Comparison of ENCODE assay signal across 1 cellular context in the genomic region with DNA sequence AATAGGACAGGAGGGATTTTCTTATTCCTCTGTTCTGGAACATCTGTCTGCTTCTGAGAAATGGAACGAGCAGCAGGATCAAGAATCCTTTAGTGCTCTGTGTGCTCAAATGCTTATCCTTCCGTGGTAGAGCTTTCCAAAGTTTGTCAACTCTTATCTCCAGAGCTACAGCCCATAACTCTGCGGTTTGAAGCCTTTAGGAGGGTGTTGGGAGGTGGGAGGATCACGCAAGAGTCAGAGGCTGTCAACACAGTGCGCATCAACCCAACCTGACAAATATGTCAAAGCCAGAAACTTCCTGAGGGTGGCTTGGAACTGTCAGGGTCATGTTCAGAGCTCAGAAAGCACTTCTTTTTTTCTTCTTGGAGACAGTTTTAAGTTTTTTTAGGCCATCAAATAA.
TF ChIP-seq lines count a peak whose summit lies in the region.

No MANE protein-coding gene starts in this region.

TF ChIP-seq in K562, 482 proteins besides CTCF, POLR2A, EP300 and RAD21 (continued from another document and continues in another):
- TF ChIP-seq, protein P1, sequence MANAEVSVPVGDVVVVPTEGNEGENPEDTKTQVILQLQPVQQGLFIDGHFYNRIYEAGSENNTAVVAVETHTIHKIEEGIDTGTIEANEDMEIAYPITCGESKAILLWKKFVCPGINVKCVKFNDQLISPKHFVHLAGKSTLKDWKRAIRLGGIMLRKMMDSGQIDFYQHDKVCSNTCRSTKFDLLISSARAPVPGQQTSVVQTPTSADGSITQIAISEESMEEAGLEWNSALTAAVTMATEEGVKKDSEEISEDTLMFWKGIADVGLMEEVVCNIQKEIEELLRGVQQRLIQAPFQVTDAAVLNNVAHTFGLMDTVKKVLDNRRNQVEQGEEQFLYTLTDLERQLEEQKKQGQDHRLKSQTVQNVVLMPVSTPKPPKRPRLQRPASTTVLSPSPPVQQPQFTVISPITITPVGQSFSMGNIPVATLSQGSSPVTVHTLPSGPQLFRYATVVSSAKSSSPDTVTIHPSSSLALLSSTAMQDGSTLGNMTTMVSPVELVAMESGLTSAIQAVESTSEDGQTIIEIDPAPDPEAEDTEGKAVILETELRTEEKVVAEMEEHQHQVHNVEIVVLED (CRISPR knock-in tag; IDR thresholded peaks at IDR 0.05): no peak
- TF ChIP-seq ZKSCAN3 (CRISPR knock-in tag; IDR thresholded peaks at IDR 0.05): no peak
- TF ChIP-seq, protein P2, sequence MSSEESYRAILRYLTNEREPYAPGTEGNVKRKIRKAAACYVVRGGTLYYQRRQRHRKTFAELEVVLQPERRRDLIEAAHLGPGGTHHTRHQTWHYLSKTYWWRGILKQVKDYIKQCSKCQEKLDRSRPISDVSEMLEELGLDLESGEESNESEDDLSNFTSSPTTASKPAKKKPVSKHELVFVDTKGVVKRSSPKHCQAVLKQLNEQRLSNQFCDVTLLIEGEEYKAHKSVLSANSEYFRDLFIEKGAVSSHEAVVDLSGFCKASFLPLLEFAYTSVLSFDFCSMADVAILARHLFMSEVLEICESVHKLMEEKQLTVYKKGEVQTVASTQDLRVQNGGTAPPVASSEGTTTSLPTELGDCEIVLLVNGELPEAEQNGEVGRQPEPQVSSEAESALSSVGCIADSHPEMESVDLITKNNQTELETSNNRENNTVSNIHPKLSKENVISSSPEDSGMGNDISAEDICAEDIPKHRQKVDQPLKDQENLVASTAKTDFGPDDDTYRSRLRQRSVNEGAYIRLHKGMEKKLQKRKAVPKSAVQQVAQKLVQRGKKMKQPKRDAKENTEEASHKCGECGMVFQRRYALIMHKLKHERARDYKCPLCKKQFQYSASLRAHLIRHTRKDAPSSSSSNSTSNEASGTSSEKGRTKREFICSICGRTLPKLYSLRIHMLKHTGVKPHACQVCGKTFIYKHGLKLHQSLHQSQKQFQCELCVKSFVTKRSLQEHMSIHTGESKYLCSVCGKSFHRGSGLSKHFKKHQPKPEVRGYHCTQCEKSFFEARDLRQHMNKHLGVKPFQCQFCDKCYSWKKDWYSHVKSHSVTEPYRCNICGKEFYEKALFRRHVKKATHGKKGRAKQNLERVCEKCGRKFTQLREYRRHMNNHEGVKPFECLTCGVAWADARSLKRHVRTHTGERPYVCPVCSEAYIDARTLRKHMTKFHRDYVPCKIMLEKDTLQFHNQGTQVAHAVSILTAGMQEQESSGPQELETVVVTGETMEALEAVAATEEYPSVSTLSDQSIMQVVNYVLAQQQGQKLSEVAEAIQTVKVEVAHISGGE (CRISPR knock-in tag; IDR thresholded peaks at IDR 0.05): no peak
- no peak for TF ChIP-seq DNMT1 (IDR thresholded peaks at IDR 0.05)
- no peak for TF ChIP-seq PYGO2 (tag; IDR thresholded peaks at IDR 0.05)
- TF ChIP-seq, protein P3, sequence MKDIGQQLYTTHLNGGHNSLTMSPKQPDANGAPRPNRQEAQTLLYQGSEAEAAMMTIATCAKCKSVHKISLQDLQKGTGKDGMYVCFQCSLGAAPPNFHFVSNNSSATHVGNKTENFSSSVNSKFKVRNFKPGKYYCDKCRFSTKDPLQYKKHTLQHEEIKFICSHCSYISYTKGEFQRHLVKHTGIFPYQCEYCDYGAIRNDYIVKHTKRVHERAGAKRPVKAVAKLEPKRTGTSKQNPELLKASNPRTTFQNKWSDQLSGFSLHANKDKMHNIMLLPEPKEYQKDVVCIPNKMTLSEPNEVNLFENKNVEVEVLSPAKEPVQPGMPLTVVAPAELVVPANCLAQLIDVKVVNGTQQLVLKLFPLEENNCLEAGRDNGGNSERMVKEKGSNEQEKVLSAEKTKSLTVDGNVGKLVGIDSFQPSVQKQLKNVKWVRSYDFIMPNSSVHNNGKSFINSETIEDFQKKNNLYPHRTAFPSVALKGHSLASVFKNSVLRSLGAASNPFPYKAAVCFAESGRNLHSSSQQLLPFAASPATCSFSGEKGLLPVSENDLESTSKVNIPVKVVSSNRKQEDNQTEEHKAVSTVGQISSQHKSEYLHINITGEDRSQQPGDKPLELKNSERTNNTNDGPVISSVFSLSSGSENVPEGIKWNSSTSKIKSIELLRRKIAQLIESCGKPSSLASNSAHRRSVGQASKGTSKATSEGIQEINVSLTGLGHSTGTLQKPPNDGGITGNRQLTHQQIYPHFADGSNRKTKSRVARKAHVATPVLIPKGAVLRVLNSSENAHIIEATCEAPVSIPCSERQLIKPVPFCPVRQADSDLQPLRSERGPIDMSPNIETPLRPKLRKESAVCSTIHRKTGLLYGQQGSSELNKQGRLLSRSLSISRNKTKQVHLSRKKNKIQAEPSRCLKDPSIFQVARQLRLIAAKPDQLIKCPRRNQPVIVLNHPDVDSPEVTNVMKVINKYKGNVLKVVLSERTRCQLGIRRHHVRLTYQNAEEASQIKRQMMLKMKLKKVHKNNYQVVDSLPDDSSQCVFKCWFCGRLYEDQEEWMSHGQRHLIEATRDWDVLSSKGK (CRISPR knock-in tag; IDR thresholded peaks at IDR 0.05): no peak
- TF ChIP-seq FOXJ3 (CRISPR knock-in tag; IDR thresholded peaks at IDR 0.05): no peak
- no peak for TF ChIP-seq GABPB2 (CRISPR knock-in tag; conservative IDR thresholded peaks at IDR 0.05)
- no peak for TF ChIP-seq DDX20 (tag; IDR thresholded peaks at IDR 0.05; ENCODE audit: low read depth)
- no peak for TF ChIP-seq PTBP1 (IDR thresholded peaks at IDR 0.05; ENCODE audit: low read depth, low read length)
- TF ChIP-seq ZNF232 (CRISPR knock-in tag; IDR thresholded peaks at IDR 0.05): no peak
- TF ChIP-seq, protein P4, sequence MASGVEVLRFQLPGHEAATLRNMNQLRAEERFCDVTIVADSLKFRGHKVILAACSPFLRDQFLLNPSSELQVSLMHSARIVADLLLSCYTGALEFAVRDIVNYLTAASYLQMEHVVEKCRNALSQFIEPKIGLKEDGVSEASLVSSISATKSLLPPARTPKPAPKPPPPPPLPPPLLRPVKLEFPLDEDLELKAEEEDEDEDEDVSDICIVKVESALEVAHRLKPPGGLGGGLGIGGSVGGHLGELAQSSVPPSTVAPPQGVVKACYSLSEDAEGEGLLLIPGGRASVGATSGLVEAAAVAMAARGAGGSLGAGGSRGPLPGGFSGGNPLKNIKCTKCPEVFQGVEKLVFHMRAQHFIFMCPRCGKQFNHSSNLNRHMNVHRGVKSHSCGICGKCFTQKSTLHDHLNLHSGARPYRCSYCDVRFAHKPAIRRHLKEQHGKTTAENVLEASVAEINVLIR (CRISPR knock-in tag; IDR thresholded peaks at IDR 0.05): no peak
- TF ChIP-seq ZNF644 (tag; IDR thresholded peaks at IDR 0.05; ENCODE audit: low read depth): no peak
- TF ChIP-seq KDM1A (IDR thresholded peaks at IDR 0.05): peak; percentile 83 to 86
- no peak for TF ChIP-seq KAT8 (IDR thresholded peaks at IDR 0.05; ENCODE audit: low read depth)
- TF ChIP-seq, protein P5, sequence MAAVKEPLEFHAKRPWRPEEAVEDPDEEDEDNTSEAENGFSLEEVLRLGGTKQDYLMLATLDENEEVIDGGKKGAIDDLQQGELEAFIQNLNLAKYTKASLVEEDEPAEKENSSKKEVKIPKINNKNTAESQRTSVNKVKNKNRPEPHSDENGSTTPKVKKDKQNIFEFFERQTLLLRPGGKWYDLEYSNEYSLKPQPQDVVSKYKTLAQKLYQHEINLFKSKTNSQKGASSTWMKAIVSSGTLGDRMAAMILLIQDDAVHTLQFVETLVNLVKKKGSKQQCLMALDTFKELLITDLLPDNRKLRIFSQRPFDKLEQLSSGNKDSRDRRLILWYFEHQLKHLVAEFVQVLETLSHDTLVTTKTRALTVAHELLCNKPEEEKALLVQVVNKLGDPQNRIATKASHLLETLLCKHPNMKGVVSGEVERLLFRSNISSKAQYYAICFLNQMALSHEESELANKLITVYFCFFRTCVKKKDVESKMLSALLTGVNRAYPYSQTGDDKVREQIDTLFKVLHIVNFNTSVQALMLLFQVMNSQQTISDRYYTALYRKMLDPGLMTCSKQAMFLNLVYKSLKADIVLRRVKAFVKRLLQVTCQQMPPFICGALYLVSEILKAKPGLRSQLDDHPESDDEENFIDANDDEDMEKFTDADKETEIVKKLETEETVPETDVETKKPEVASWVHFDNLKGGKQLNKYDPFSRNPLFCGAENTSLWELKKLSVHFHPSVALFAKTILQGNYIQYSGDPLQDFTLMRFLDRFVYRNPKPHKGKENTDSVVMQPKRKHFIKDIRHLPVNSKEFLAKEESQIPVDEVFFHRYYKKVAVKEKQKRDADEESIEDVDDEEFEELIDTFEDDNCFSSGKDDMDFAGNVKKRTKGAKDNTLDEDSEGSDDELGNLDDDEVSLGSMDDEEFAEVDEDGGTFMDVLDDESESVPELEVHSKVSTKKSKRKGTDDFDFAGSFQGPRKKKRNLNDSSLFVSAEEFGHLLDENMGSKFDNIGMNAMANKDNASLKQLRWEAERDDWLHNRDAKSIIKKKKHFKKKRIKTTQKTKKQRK (IDR thresholded peaks at IDR 0.05; ENCODE audit: borderline replicate concordance, low read depth, low read length): no peak
- TF ChIP-seq FOXM1 (IDR thresholded peaks at IDR 0.05; ENCODE audit: low read depth): peak; percentile 52; the same call in 1 of the 2 replicates
- no peak for TF ChIP-seq FOXM1 (CRISPR knock-in tag; IDR thresholded peaks at IDR 0.05; ENCODE audit: low read depth)
- TF ChIP-seq, protein P6, sequence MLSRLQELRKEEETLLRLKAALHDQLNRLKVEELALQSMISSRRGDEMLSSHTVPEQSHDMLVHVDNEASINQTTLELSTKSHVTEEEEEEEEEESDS (CRISPR knock-in tag; IDR thresholded peaks at IDR 0.05): no peak
- TF ChIP-seq MXI1 (IDR thresholded peaks at IDR 0.05; ENCODE audit: low read depth, low read length): no peak
- TF ChIP-seq, protein P7, sequence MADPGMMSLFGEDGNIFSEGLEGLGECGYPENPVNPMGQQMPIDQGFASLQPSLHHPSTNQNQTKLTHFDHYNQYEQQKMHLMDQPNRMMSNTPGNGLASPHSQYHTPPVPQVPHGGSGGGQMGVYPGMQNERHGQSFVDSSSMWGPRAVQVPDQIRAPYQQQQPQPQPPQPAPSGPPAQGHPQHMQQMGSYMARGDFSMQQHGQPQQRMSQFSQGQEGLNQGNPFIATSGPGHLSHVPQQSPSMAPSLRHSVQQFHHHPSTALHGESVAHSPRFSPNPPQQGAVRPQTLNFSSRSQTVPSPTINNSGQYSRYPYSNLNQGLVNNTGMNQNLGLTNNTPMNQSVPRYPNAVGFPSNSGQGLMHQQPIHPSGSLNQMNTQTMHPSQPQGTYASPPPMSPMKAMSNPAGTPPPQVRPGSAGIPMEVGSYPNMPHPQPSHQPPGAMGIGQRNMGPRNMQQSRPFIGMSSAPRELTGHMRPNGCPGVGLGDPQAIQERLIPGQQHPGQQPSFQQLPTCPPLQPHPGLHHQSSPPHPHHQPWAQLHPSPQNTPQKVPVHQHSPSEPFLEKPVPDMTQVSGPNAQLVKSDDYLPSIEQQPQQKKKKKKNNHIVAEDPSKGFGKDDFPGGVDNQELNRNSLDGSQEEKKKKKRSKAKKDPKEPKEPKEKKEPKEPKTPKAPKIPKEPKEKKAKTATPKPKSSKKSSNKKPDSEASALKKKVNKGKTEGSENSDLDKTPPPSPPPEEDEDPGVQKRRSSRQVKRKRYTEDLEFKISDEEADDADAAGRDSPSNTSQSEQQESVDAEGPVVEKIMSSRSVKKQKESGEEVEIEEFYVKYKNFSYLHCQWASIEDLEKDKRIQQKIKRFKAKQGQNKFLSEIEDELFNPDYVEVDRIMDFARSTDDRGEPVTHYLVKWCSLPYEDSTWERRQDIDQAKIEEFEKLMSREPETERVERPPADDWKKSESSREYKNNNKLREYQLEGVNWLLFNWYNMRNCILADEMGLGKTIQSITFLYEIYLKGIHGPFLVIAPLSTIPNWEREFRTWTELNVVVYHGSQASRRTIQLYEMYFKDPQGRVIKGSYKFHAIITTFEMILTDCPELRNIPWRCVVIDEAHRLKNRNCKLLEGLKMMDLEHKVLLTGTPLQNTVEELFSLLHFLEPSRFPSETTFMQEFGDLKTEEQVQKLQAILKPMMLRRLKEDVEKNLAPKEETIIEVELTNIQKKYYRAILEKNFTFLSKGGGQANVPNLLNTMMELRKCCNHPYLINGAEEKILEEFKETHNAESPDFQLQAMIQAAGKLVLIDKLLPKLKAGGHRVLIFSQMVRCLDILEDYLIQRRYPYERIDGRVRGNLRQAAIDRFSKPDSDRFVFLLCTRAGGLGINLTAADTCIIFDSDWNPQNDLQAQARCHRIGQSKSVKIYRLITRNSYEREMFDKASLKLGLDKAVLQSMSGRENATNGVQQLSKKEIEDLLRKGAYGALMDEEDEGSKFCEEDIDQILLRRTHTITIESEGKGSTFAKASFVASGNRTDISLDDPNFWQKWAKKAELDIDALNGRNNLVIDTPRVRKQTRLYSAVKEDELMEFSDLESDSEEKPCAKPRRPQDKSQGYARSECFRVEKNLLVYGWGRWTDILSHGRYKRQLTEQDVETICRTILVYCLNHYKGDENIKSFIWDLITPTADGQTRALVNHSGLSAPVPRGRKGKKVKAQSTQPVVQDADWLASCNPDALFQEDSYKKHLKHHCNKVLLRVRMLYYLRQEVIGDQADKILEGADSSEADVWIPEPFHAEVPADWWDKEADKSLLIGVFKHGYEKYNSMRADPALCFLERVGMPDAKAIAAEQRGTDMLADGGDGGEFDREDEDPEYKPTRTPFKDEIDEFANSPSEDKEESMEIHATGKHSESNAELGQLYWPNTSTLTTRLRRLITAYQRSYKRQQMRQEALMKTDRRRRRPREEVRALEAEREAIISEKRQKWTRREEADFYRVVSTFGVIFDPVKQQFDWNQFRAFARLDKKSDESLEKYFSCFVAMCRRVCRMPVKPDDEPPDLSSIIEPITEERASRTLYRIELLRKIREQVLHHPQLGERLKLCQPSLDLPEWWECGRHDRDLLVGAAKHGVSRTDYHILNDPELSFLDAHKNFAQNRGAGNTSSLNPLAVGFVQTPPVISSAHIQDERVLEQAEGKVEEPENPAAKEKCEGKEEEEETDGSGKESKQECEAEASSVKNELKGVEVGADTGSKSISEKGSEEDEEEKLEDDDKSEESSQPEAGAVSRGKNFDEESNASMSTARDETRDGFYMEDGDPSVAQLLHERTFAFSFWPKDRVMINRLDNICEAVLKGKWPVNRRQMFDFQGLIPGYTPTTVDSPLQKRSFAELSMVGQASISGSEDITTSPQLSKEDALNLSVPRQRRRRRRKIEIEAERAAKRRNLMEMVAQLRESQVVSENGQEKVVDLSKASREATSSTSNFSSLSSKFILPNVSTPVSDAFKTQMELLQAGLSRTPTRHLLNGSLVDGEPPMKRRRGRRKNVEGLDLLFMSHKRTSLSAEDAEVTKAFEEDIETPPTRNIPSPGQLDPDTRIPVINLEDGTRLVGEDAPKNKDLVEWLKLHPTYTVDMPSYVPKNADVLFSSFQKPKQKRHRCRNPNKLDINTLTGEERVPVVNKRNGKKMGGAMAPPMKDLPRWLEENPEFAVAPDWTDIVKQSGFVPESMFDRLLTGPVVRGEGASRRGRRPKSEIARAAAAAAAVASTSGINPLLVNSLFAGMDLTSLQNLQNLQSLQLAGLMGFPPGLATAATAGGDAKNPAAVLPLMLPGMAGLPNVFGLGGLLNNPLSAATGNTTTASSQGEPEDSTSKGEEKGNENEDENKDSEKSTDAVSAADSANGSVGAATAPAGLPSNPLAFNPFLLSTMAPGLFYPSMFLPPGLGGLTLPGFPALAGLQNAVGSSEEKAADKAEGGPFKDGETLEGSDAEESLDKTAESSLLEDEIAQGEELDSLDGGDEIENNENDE (IDR thresholded peaks at IDR 0.05; ENCODE audit: low read depth, low read length): no peak
- TF ChIP-seq C11orf30 (IDR thresholded peaks at IDR 0.05; ENCODE audit: low read depth): no peak
- TF ChIP-seq ZNF347 (CRISPR knock-in tag; IDR thresholded peaks at IDR 0.05; ENCODE audit: low read depth): no peak
- peak; percentile 88 for TF ChIP-seq TCF3 (CRISPR knock-in tag; IDR thresholded peaks at IDR 0.05)
- no peak for TF ChIP-seq ZFX (CRISPR knock-in tag; IDR thresholded peaks at IDR 0.05)
- no peak for TF ChIP-seq KDM4B (IDR thresholded peaks at IDR 0.05; ENCODE audit: borderline replicate concordance in 2 of 2, low read depth in 1 of 2)
